In the genomic region with DNA sequence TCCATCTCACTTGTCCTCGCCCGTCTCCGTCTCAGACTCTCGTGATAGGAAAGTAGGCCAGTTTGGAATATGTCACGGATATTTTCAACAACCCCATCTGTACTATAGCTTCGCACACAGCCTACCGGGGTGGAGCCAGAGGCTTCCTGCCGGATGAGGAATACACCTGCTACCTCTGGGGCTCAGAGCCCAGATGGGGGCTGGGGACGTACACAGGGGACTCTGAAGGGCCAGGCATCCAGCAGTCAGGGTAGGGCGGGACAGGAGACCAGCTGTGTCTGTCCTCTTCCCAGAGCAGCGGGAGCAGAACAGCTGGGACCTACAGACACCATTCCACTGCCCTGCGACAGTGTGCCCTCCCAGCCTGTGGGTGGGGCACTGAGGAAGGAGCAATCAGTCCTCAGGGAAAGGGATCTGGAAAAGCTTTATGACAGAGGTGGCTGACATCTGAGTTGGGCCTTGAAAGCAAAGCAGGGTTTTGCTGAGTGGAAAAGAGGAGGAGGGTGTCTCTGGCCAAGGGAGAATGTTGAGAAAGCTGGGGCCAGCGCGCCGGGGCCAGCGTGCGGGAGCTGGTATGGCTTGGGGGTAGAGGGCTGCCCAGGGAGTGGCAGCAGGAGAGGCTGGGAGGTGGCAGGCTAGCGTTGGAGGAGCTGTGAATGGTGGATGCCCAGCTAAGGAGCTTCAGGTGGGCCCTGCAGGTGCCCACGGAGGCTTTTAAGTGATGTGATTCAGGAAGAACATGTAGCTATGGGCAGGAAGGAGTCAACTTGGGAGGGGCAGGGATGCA, we compare ENCODE assay signal across 17 cellular contexts. TPM values are rescaled to one million over a fixed set of nuclear protein-coding genes. Genes with fewer than 3 reads are reported as not detected.
DNase-seq lines count a peak whose midpoint lies in the region; ATAC-seq and TF ChIP-seq lines count a peak whose summit lies in the region.
"Had no signal": no experiment of that assay in that cellular context is flagged by ENCODE, and none has a peak within 500 bp of the region (broad histone marks: within the 10 kb centered on the region; RNA-seq: fewer than 3 reads in every experiment).

No MANE protein-coding gene starts in this region.

- no peak for DNase-seq in stimulated activated naive CD8-positive, alpha-beta T cell treated with anti-CD3 and anti-CD28 coated beads, Interleukin-15, amount 100 ng/mL, for 72 hours
- no peak for DNase-seq in stimulated activated naive CD8-positive, alpha-beta T cell treated with anti-CD3 and anti-CD28 coated beads, Interleukin-15, Interleukin-2, amounts not matched to agents 100 U/mL and 50 U/mL, for 24 hours
- peak; percentile 36 for DNase-seq in NCI-H2196 (lab: John Stamatoyannopoulos, UW; ENCODE audit: unreplicated experiment)
- DNase-seq in iPS-NIHi11 (ENCODE audit: low spot score): peak; percentile 19
- DNase-seq in MV-4-11 (lab: John Stamatoyannopoulos, UW): no peak
- DNase-seq in inferior parietal cortex (ENCODE audit: extremely low spot score): no peak
- no peak for DNase-seq in vagina (ENCODE audit: extremely low spot score in 2 of 2)
- no peak for DNase-seq in cerebellar nuclear complex (lab: John Stamatoyannopoulos, UW)
- DNase-seq: activated CD4-positive, alpha-beta T cell treated with anti-CD3 and anti-CD28 coated beads, Interleukin-2, amount 10 ng/mL, durations not matched to agents 7 days and 5 days; mesendoderm; nucleus accumbens; Peyer's patch; stimulated activated CD4-positive, alpha-beta T cell treated with anti-CD3 and anti-CD28 coated beads, Interleukin-4, amount 100 ng/mL, for 1 hour had no signal

- peaks cover 69% of the 10 kb centered on the region for H3K27me3 Mint-ChIP-seq in stimulated activated naive CD8-positive, alpha-beta T cell treated with anti-CD3 and anti-CD28 coated beads, Interleukin-15, amount 100 ng/mL, for 72 hours

- no peak for TF ChIP-seq POLR2A in vagina (IDR thresholded peaks at IDR 0.05)

- no peaks in the 10 kb centered on the region for H3K4me1 Mint-ChIP-seq in stimulated activated naive CD8-positive, alpha-beta T cell treated with anti-CD3 and anti-CD28 coated beads, Interleukin-15, amount 100 ng/mL, for 72 hours
- H3K4me1 Mint-ChIP-seq: activated CD4-positive, alpha-beta T cell treated with anti-CD3 and anti-CD28 coated beads, Interleukin-2, amount 10 ng/mL, durations not matched to agents 7 days and 5 days; activated naive CD4-positive, alpha-beta T cell treated with anti-CD3 and anti-CD28 coated beads, Interleukin-2, amount 50 U/mL, for 24 hours had no signal

- no peaks in the 10 kb centered on the region for H3K27me3 ChIP-seq in vagina
- H3K27me3 ChIP-seq: Peyer's patch had no signal

- no peaks in the 10 kb centered on the region for H3K9me3 ChIP-seq in vagina
- H3K9me3 ChIP-seq: Caco-2, Peyer's patch had no signal

- no peak overlapping the region for H3K4me3 ChIP-seq in vagina
- H3K4me3 ChIP-seq: Peyer's patch had no signal

- H3K9me3 Mint-ChIP-seq in stimulated activated naive CD8-positive, alpha-beta T cell treated with anti-CD3 and anti-CD28 coated beads, Interleukin-15, amount 100 ng/mL, for 72 hours: no peaks in the 10 kb centered on the region
- H3K9me3 Mint-ChIP-seq: activated CD4-positive, alpha-beta T cell treated with anti-CD3 and anti-CD28 coated beads, Interleukin-2, amount 10 ng/mL, durations not matched to agents 7 days and 5 days; activated naive CD4-positive, alpha-beta T cell treated with anti-CD3 and anti-CD28 coated beads, Interleukin-2, amount 50 U/mL, for 24 hours had no signal

- no peak for TF ChIP-seq CTCF in vagina (IDR thresholded peaks at IDR 0.05)

- no peaks in the 10 kb centered on the region for H3K36me3 ChIP-seq in vagina
- H3K36me3 ChIP-seq: Peyer's patch had no signal

- intact Hi-C loops in vagina (cut with DNase I): no loop called here

- no peak for ATAC-seq in stimulated activated naive CD8-positive, alpha-beta T cell treated with anti-CD3 and anti-CD28 coated beads, Interleukin-15, amount 100 ng/mL, for 72 hours
- ATAC-seq in stimulated activated naive CD8-positive, alpha-beta T cell treated with anti-CD3 and anti-CD28 coated beads, Interleukin-15, Interleukin-2, amounts not matched to agents 100 U/mL and 50 U/mL, for 24 hours: no peak
- ATAC-seq: esophagus mucosa, sciatic nerve had no signal

- no peaks in the 10 kb centered on the region for H3K4me1 ChIP-seq in vagina
- H3K4me1 ChIP-seq: Peyer's patch had no signal

- no peak overlapping the region for H3K27ac ChIP-seq in vagina
- H3K27ac ChIP-seq: Peyer's patch had no signal

- H3K4me3 Mint-ChIP-seq in stimulated activated naive CD8-positive, alpha-beta T cell treated with anti-CD3 and anti-CD28 coated beads, Interleukin-15, amount 100 ng/mL, for 72 hours: no peak overlapping the region
- H3K4me3 Mint-ChIP-seq: activated CD4-positive, alpha-beta T cell treated with anti-CD3 and anti-CD28 coated beads, Interleukin-2, amount 10 ng/mL, durations not matched to agents 7 days and 5 days; activated naive CD4-positive, alpha-beta T cell treated with anti-CD3 and anti-CD28 coated beads, Interleukin-2, amount 50 U/mL, for 24 hours had no signal

- peak overlapping the region; percentile 12 to 52 for H3K27ac Mint-ChIP-seq in stimulated activated naive CD8-positive, alpha-beta T cell treated with anti-CD3 and anti-CD28 coated beads, Interleukin-15, amount 100 ng/mL, for 72 hours
- H3K27ac Mint-ChIP-seq: activated CD4-positive, alpha-beta T cell treated with anti-CD3 and anti-CD28 coated beads, Interleukin-2, amount 10 ng/mL, durations not matched to agents 7 days and 5 days; activated naive CD4-positive, alpha-beta T cell treated with anti-CD3 and anti-CD28 coated beads, Interleukin-2, amount 50 U/mL, for 24 hours had no signal

RNA-seq across cellular contexts. Expression of a gene that starts 11.5 kb away (rescaled TPM):
- total RNA-seq in vagina: 5.2 TPM

RNA-seq across cellular contexts. Expression of a gene that starts 57.5 kb away (rescaled TPM):
- total RNA-seq in vagina: 0.98 TPM

Comparison
In these comparisons a context has a peak if more than half of its experiments do, and no peak if none do; other contexts are left out.
1. DNase-seq: peak in NCI-H2196 (single experiment) and iPS-NIHi11 (single experiment); none in stimulated activated naive CD8-positive, alpha-beta T cell treated with anti-CD3 and anti-CD28 coated beads, Interleukin-15, amount 100 ng/mL, for 72 hours (0 of 2), stimulated activated naive CD8-positive, alpha-beta T cell treated with anti-CD3 and anti-CD28 coated beads, Interleukin-15, Interleukin-2, amounts not matched to agents 100 U/mL and 50 U/mL, for 24 hours (single experiment), MV-4-11 (single experiment), inferior parietal cortex (single experiment), vagina (0 of 2) and cerebellar nuclear complex (0 of 2).